In the genomic region with DNA sequence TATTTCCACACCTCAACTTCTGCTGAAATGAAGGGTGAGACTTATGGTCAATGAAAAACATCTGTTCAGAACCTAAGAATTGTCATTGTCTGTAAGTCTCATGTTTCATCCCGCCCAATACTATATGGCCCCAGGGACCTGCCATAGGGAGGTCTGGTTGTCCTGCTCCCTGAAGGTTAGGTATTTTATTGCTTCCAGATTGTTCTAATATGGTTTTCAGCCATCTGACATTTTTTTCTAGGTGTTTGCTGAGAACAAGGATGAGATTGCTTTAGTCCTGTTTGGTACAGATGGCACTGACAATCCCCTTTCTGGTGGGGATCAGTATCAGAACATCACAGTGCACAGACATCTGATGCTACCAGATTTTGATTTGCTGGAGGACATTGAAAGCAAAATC, we compare ENCODE assay signal across 12 cellular contexts. TPM values are rescaled to one million over a fixed set of nuclear protein-coding genes. Genes with fewer than 3 reads are reported as not detected.
DNase-seq lines count a peak whose midpoint lies in the region; TF ChIP-seq lines count a peak whose summit lies in the region.
"Had no signal": no experiment of that assay in that cellular context is flagged by ENCODE, and none has a peak within 500 bp of the region (broad histone marks: within the 10 kb centered on the region; RNA-seq: fewer than 3 reads in every experiment).

No MANE protein-coding gene starts in this region.

- H4K20me1 ChIP-seq in neural progenitor cell (ENCODE audit: low read depth), result peaks cover 46% of the 10 kb centered on the region

- H3K27ac Mint-ChIP-seq in activated CD4-positive, alpha-beta T cell treated with anti-CD3 and anti-CD28 coated beads, Interleukin-2, amount 10 ng/mL, durations not matched to agents 24 days and 14 days, result no peak overlapping the region
- peak overlapping the region; percentile 64 for H3K27ac Mint-ChIP-seq in neural progenitor cell

- H2AFZ ChIP-seq in neural progenitor cell (replicated peaks), result no peak overlapping the region

- no peaks in the 10 kb centered on the region for H3K9me3 ChIP-seq in neural progenitor cell (ENCODE audit: low read depth)
- H3K9me3 ChIP-seq: SJSA1 had no signal

- peak overlapping the region; percentile 49 for H3K27ac ChIP-seq in cingulate gyrus (ENCODE audit: low read depth, low read length)
- H3K27ac ChIP-seq in neural progenitor cell, result peak overlapping the region; percentile 92
- H3K27ac ChIP-seq: SJSA1 had no signal

- no peaks in the 10 kb centered on the region for H3K27me3 ChIP-seq in neural progenitor cell
- H3K27me3 ChIP-seq: SJSA1 had no signal

- H3K36me3 ChIP-seq in neural progenitor cell, result peaks cover 31% of the 10 kb centered on the region

- H3K9ac ChIP-seq in neural progenitor cell, result no peak overlapping the region

- peaks cover 90% of the 10 kb centered on the region for H3K79me2 ChIP-seq in neural progenitor cell (ENCODE audit: low read depth)

- H3F3A ChIP-seq in neural progenitor cell (ENCODE audit: low read depth), result peaks cover 78% of the 10 kb centered on the region

- peak overlapping the region; percentile 70 for H3K4me2 ChIP-seq in neural progenitor cell

- no peaks in the 10 kb centered on the region for H3K9me3 Mint-ChIP-seq in activated CD4-positive, alpha-beta T cell treated with anti-CD3 and anti-CD28 coated beads, Interleukin-2, amount 10 ng/mL, durations not matched to agents 24 days and 14 days
- no peaks in the 10 kb centered on the region for H3K9me3 Mint-ChIP-seq in neural progenitor cell

- H3K4me1 ChIP-seq in neural progenitor cell, result peaks cover 80% of the 10 kb centered on the region

- H3K27me3 Mint-ChIP-seq in activated CD4-positive, alpha-beta T cell treated with anti-CD3 and anti-CD28 coated beads, Interleukin-2, amount 10 ng/mL, durations not matched to agents 24 days and 14 days, result peaks cover 2% of the 10 kb centered on the region
- H3K27me3 Mint-ChIP-seq in neural progenitor cell (ENCODE audit: insufficient read depth, low read depth), result peaks cover 5% of the 10 kb centered on the region

- peaks cover 85% of the 10 kb centered on the region for H3K36me3 Mint-ChIP-seq in activated CD4-positive, alpha-beta T cell treated with anti-CD3 and anti-CD28 coated beads, Interleukin-2, amount 10 ng/mL, durations not matched to agents 24 days and 14 days (ENCODE audit: low read depth)
- peaks cover 43% of the 10 kb centered on the region for H3K36me3 Mint-ChIP-seq in neural progenitor cell

- peak overlapping the region; percentile 61 for H3K4me3 Mint-ChIP-seq in activated CD4-positive, alpha-beta T cell treated with anti-CD3 and anti-CD28 coated beads, Interleukin-2, amount 10 ng/mL, durations not matched to agents 24 days and 14 days
- H3K4me3 Mint-ChIP-seq in neural progenitor cell, result peak overlapping the region; percentile 31

- peak overlapping the region; percentile 37 for H3K4me3 ChIP-seq in neural progenitor cell
- H3K4me3 ChIP-seq: SJSA1 had no signal

- TF ChIP-seq CTCF in neural progenitor cell (IDR thresholded peaks at IDR 0.05), result no peak

- intact Hi-C loops in activated CD4-positive, alpha-beta T cell treated with anti-CD3 and anti-CD28 coated beads, Interleukin-2, amount 10 ng/mL, durations not matched to agents 24 days and 14 days (cut with micrococcal nuclease), result no loop called here

- H3K4me1 Mint-ChIP-seq in activated CD4-positive, alpha-beta T cell treated with anti-CD3 and anti-CD28 coated beads, Interleukin-2, amount 10 ng/mL, durations not matched to agents 24 days and 14 days, result peaks cover 81% of the 10 kb centered on the region
- peaks cover 75% of the 10 kb centered on the region for H3K4me1 Mint-ChIP-seq in neural progenitor cell

- DNase-seq in activated CD4-positive, alpha-beta T cell treated with anti-CD3 and anti-CD28 coated beads, Interleukin-2, amount 10 ng/mL, durations not matched to agents 24 days and 14 days, result no peak
- DNase-seq in activated CD4-positive, alpha-beta T cell treated with anti-CD3 and anti-CD28 coated beads, Interleukin-2, amount 50 U/mL, for 1 hour, result no peak
- DNase-seq in NCI-H82 treated with DMSO at 0.1 percent for 48 hours (lab: John Stamatoyannopoulos, UW; ENCODE audit: unreplicated experiment) (peak; percentile 42), neural progenitor cell (ENCODE audit: low spot score) (no peak), NCI-H1092 (lab: John Stamatoyannopoulos, UW) (no peak), COLO668 (lab: John Stamatoyannopoulos, UW; ENCODE audit: unreplicated experiment) (no peak)
- no peak for DNase-seq in central memory CD4-positive, alpha-beta T cell
- DNase-seq: activated CD4-positive, alpha-beta T cell treated with anti-CD3 and anti-CD28 coated beads for 48 hours; H7; kidney had no signal

RNA-seq across cellular contexts. Expression of a gene that starts 7.3 kb away (rescaled TPM):
- total RNA-seq in activated CD4-positive, alpha-beta T cell treated with anti-CD3 and anti-CD28 coated beads, Interleukin-2, amount 10 ng/mL, durations not matched to agents 24 days and 14 days, result 476 and 510 TPM in 2 replicates
- total RNA-seq in neural progenitor cell (ENCODE audit: low replicate concordance), result 585 and 807 TPM in 2 replicates

RNA-seq across cellular contexts. Expression of a gene that starts 34.7 kb away (rescaled TPM):
- total RNA-seq in activated CD4-positive, alpha-beta T cell treated with anti-CD3 and anti-CD28 coated beads, Interleukin-2, amount 10 ng/mL, durations not matched to agents 24 days and 14 days, result 0.51 and 0.97 TPM in 2 replicates
- total RNA-seq in neural progenitor cell (ENCODE audit: low replicate concordance), result 17.9 and 19.6 TPM in 2 replicates

RNA-seq across cellular contexts. Expression of a gene that starts 34.8 kb away (rescaled TPM):
- 13.1 and 15.3 TPM in 2 replicates for total RNA-seq in activated CD4-positive, alpha-beta T cell treated with anti-CD3 and anti-CD28 coated beads, Interleukin-2, amount 10 ng/mL, durations not matched to agents 24 days and 14 days
- total RNA-seq in neural progenitor cell (ENCODE audit: low replicate concordance), result 14.8 and 21.2 TPM in 2 replicates
